1 cellular context compared by ENCODE assay signal in genomic region chr6:17081273-17081672, GRCh38.
TF ChIP-seq lines count a peak whose summit lies in the region.

No MANE protein-coding gene starts in this region.

TF ChIP-seq in GM23338, 12 proteins besides CTCF, POLR2A, EP300 and RAD21 (continued from another document):
- TF ChIP-seq ZNF462 (CRISPR knock-in tag; IDR thresholded peaks at IDR 0.05) (no peak), ZNF114 (CRISPR knock-in tag; IDR thresholded peaks at IDR 0.05) (no peak)
